ENCODE assay signal across 8 cellular contexts in the genomic region with DNA sequence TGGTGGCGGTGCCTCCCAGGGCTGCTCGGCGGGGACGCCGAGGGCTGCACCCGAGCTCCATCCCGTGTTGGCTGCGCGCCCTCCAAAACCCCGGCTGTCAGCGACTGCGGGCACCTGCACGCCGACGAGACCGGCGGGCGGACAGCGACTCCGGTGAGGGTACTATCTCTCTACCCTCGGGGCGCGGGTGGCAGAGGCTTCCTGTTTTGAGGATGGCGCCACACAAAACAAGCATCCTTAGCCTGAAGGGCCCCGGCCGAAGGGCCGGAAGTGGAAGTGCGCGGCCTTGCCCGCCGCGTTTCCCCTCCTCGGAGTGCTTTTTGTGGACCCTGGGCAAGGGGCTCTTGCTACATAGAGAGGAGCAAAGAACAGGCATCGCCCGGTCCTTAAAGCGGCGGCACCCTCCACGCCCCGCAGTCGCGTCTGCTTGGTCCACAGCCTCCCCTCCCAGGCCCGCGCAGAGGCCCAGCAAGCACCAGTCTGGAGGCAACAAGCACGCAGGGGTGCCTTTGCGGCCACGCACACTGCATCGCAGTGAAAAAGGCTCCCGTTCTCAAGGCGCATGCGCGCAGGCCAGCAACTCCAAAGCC. TPM values are rescaled to one million over a fixed set of nuclear protein-coding genes. Genes with fewer than 3 reads are reported as not detected.
A peak's percentile ranks its signal among the peaks of the same experiment; 100 is the strongest.
DNase-seq lines count a peak whose midpoint lies in the region; ATAC-seq and TF ChIP-seq lines count a peak whose summit lies in the region.

No MANE protein-coding gene starts in this region.

- no peaks in the 10 kb centered on the region for H3K27me3 ChIP-seq in CD4-positive, alpha-beta memory T cell (ENCODE audit: insufficient read depth, low read length)
- no peaks in the 10 kb centered on the region for H3K27me3 ChIP-seq in osteoblast (ENCODE audit: insufficient read depth, low read length)

- peak overlapping the region; percentile 99 for H2AFZ ChIP-seq in osteoblast (ENCODE audit: low read length)

- POLR2A ChIA-PET in CD4-positive, alpha-beta memory T cell (lab: Charles Lee; ENCODE audit: partially characterized antibody), result interaction anchor here (0.7 to 3.7 kb wide), 41 partner anchors 9 to 1495 kb away, joined by 3 to 64 read pairs (median 4); partner anchors contain the start of genes H3-3A, ITPKB, LIN9 and PARP1

- H3K27me3 Mint-ChIP-seq in CD4-positive, alpha-beta memory T cell, result peaks cover 0 to 2% of the 10 kb centered on the region in 2 donors
- H3K27me3 Mint-ChIP-seq in activated T-helper 2 cell treated with anti-CD3 and anti-CD28 coated beads, Interferon-gamma antibody, Interleukin-2, Interleukin-4, amounts not matched to agents 10 μg/mL and 5 μg/mL and 100 μg/mL, durations not matched to agents 14 hours and 24 hours and 36 hours (ENCODE audit: low read depth), result no peaks in the 10 kb centered on the region

- DNase-seq in CD4-positive, alpha-beta memory T cell, result peak in 1 of 5 donors; percentile 81
- DNase-seq in NCI-H748 (lab: John Stamatoyannopoulos, UW; ENCODE audit: unreplicated experiment) (peak; percentile 86), head of caudate nucleus (peak; percentile 37 to 86 (median 72)), osteoblast (ENCODE audit: insufficient read length, low spot score, missing footprints) (peak; percentile 77)
- DNase-seq in activated T-helper 2 cell treated with anti-CD3 and anti-CD28 coated beads, Interferon-gamma antibody, Interleukin-2, Interleukin-4, amounts not matched to agents 10 μg/mL and 5 μg/mL and 100 μg/mL, durations not matched to agents 14 hours and 24 hours and 36 hours (ENCODE audit: low spot score), result peak; percentile 67
- DNase-seq in central memory CD4-positive, alpha-beta T cell, result no peak

- H3K79me2 ChIP-seq in osteoblast (ENCODE audit: insufficient read depth, low read length), result no peaks in the 10 kb centered on the region

- ATAC-seq in GM19035 (IDR thresholded peaks at IDR 0.05; ENCODE audit: unreplicated experiment) (peak; percentile 37), HG03139 (IDR thresholded peaks at IDR 0.05; ENCODE audit: unreplicated experiment) (peak; percentile 31)

- H3K9me3 ChIP-seq in CD4-positive, alpha-beta memory T cell (ENCODE audit: control insufficient read depth in 1 of 2, low read length in 2 of 2), result peaks cover 0 to 7% of the 10 kb centered on the region in 2 donors
- H3K9me3 ChIP-seq in osteoblast (ENCODE audit: low read depth, low read length), result no peaks in the 10 kb centered on the region

- peaks cover 29 to 66% (median 47%) of the 10 kb centered on the region in 4 donors for H3K4me1 Mint-ChIP-seq in CD4-positive, alpha-beta memory T cell
- H3K4me1 Mint-ChIP-seq in activated T-helper 2 cell treated with anti-CD3 and anti-CD28 coated beads, Interferon-gamma antibody, Interleukin-2, Interleukin-4, amounts not matched to agents 10 μg/mL and 5 μg/mL and 100 μg/mL, durations not matched to agents 14 hours and 24 hours and 36 hours (ENCODE audit: low read depth), result peaks cover 32% of the 10 kb centered on the region

- peak overlapping the region; percentile 96 to 98 (median 97) for H3K27ac Mint-ChIP-seq in CD4-positive, alpha-beta memory T cell
- peak overlapping the region; percentile 96 for H3K27ac Mint-ChIP-seq in activated T-helper 2 cell treated with anti-CD3 and anti-CD28 coated beads, Interferon-gamma antibody, Interleukin-2, Interleukin-4, amounts not matched to agents 10 μg/mL and 5 μg/mL and 100 μg/mL, durations not matched to agents 14 hours and 24 hours and 36 hours

- intact Hi-C loops in CD4-positive, alpha-beta memory T cell (cut with micrococcal nuclease), result loop anchor here (2.0 to 5.0 kb wide), 4 partner anchors 57 to 1228 kb away; partner anchors contain the start of genes IBA57, ITPKB and PARP1
- intact Hi-C loops in activated T-helper 2 cell treated with anti-CD3 and anti-CD28 coated beads, Interferon-gamma antibody, Interleukin-2, Interleukin-4, amounts not matched to agents 10 μg/mL and 5 μg/mL and 100 μg/mL, durations not matched to agents 14 hours and 24 hours and 36 hours (cut with micrococcal nuclease), result loop anchor here (1.0 to 5.0 kb wide), 5 partner anchors 56 to 623 kb away; partner anchors contain the start of genes CDC42BPA, PSEN2 and ZNF678
- intact Hi-C loops in head of caudate nucleus (cut with DNase I), result loop anchor here (5.0 to 10.0 kb wide), 3 partner anchors 43 to 375 kb away; partner anchors contain the start of genes CDC42BPA and ITPKB

- H3K27ac ChIP-seq in CD4-positive, alpha-beta memory T cell (ENCODE audit: low read depth, low read length), result peak overlapping the region; percentile 87
- peak overlapping the region; percentile 86 for H3K27ac ChIP-seq in osteoblast (ENCODE audit: low read depth, low read length)

- peak overlapping the region; percentile 98 for H3K4me2 ChIP-seq in osteoblast (ENCODE audit: insufficient read depth, low read length)

- peaks cover 2 to 12% (median 9%) of the 10 kb centered on the region in 8 donors for H3K9me3 Mint-ChIP-seq in CD4-positive, alpha-beta memory T cell
- H3K9me3 Mint-ChIP-seq in activated T-helper 2 cell treated with anti-CD3 and anti-CD28 coated beads, Interferon-gamma antibody, Interleukin-2, Interleukin-4, amounts not matched to agents 10 μg/mL and 5 μg/mL and 100 μg/mL, durations not matched to agents 14 hours and 24 hours and 36 hours, result peaks cover 21% of the 10 kb centered on the region

- H3K36me3 Mint-ChIP-seq in CD4-positive, alpha-beta memory T cell, result peaks cover 10 to 12% of the 10 kb centered on the region in 2 donors
- H3K36me3 Mint-ChIP-seq in activated T-helper 2 cell treated with anti-CD3 and anti-CD28 coated beads, Interferon-gamma antibody, Interleukin-2, Interleukin-4, amounts not matched to agents 10 μg/mL and 5 μg/mL and 100 μg/mL, durations not matched to agents 14 hours and 24 hours and 36 hours (ENCODE audit: low read depth), result peaks cover 22% of the 10 kb centered on the region

- H3K4me3 Mint-ChIP-seq in CD4-positive, alpha-beta memory T cell, result peak overlapping the region; percentile 89 to 95 (median 90)
- H3K4me3 Mint-ChIP-seq in activated T-helper 2 cell treated with anti-CD3 and anti-CD28 coated beads, Interferon-gamma antibody, Interleukin-2, Interleukin-4, amounts not matched to agents 10 μg/mL and 5 μg/mL and 100 μg/mL, durations not matched to agents 14 hours and 24 hours and 36 hours (ENCODE audit: low read depth), result peak overlapping the region; percentile 87

- H3K4me3 ChIP-seq in CD4-positive, alpha-beta memory T cell (ENCODE audit: low read length in 2 of 2), result peak overlapping the region; percentile 75 to 80
- H3K4me3 ChIP-seq in osteoblast (ENCODE audit: insufficient read depth, low read length), result peak overlapping the region; percentile 92

- TF ChIP-seq CTCF in osteoblast (IDR thresholded peaks at IDR 0.05; ENCODE audit: extremely low read depth, low read depth, low read length), result no peak

- CTCF ChIA-PET in CD4-positive, alpha-beta memory T cell (lab: Charles Lee; ENCODE audit: partially characterized antibody), result interaction anchor here (0.7 to 2.3 kb wide), 8 partner anchors 26 to 313 kb away, joined by 3 to 7 read pairs (median 4); partner anchors contain the start of gene ITPKB

- H3K36me3 ChIP-seq in CD4-positive, alpha-beta memory T cell (ENCODE audit: insufficient read depth, low read length), result no peaks in the 10 kb centered on the region
- no peaks in the 10 kb centered on the region for H3K36me3 ChIP-seq in osteoblast (ENCODE audit: insufficient read depth, low read length)

- peaks cover 40% of the 10 kb centered on the region for H3K4me1 ChIP-seq in CD4-positive, alpha-beta memory T cell (ENCODE audit: insufficient read depth, low read length)
- peaks cover 27% of the 10 kb centered on the region for H3K4me1 ChIP-seq in osteoblast (ENCODE audit: insufficient read depth, low read length)

- H4K20me1 ChIP-seq in osteoblast (ENCODE audit: insufficient read depth, low read length), result no peaks in the 10 kb centered on the region

RNA-seq across cellular contexts. Expression of gene COQ8A, which starts 0.6 kb away (rescaled TPM):
- 10 to 100 TPM; 69.2 to 70.7 TPM for total RNA-seq in CD4-positive, alpha-beta memory T cell
- polyA plus RNA-seq in CD4-positive, alpha-beta memory T cell, result 10 to 100 TPM; 43.5 to 49.4 TPM
- total RNA-seq in activated T-helper 2 cell treated with anti-CD3 and anti-CD28 coated beads, Interferon-gamma antibody, Interleukin-2, Interleukin-4, amounts not matched to agents 10 μg/mL and 5 μg/mL and 100 μg/mL, durations not matched to agents 14 hours and 24 hours and 36 hours, result 28.0 and 30.4 TPM in 2 replicates
- 14.1 and 16.2 TPM in 2 replicates for total RNA-seq in osteoblast
